Comparison of ENCODE assay signal across 14 cellular contexts in genomic region chr9:137879566-137880150, GRCh38. TPM values are rescaled to one million over a fixed set of nuclear protein-coding genes. Genes with fewer than 3 reads are reported as not detected.
A peak's percentile ranks its signal among the peaks of the same experiment; 100 is the strongest.
DNase-seq lines count a peak whose midpoint lies in the region; ATAC-seq and TF ChIP-seq lines count a peak whose summit lies in the region.
"Had no signal": no experiment of that assay in that cellular context is flagged by ENCODE, and none has a peak within 500 bp of the region (broad histone marks: within the 10 kb centered on the region; RNA-seq: fewer than 3 reads in every experiment).

No MANE protein-coding gene starts in this region.

- no peak overlapping the region for H3K4me3 ChIP-seq in osteoblast (ENCODE audit: insufficient read depth, low read length)

- no peaks in the 10 kb centered on the region for H3K4me1 ChIP-seq in osteoblast (ENCODE audit: insufficient read depth, low read length)

- H2AFZ ChIP-seq in osteoblast (ENCODE audit: low read length), result no peak overlapping the region

- peaks cover 0 to 21% (median 2%) of the 10 kb centered on the region in 3 donors for H3K27me3 Mint-ChIP-seq in immature natural killer cell (ENCODE audit: low read depth in 3 of 3)

- no peaks in the 10 kb centered on the region for H3K36me3 Mint-ChIP-seq in immature natural killer cell
- H3K36me3 Mint-ChIP-seq: CD4-positive, CD25-positive, alpha-beta regulatory T cell had no signal

- H3K27ac ChIP-seq in VCaP (peak overlapping the region; percentile 90), osteoblast (ENCODE audit: low read depth, low read length) (no peak overlapping the region)

- H3K36me3 ChIP-seq in osteoblast (ENCODE audit: insufficient read depth, low read length), result no peaks in the 10 kb centered on the region

- ATAC-seq in HG03378 (IDR thresholded peaks at IDR 0.05; ENCODE audit: unreplicated experiment), result no peak
- ATAC-seq: PC-3 had no signal

- H3K4me2 ChIP-seq in osteoblast (ENCODE audit: insufficient read depth, low read length), result no peak overlapping the region

- H3K79me2 ChIP-seq in osteoblast (ENCODE audit: insufficient read depth, low read length), result no peaks in the 10 kb centered on the region

- peak overlapping the region in 3 of 5 donors; percentile 15 to 30 (median 23) for H3K4me3 Mint-ChIP-seq in immature natural killer cell

- DNase-seq in GM13976 (ENCODE audit: low spot score) (peak; percentile 32), immature natural killer cell (no peak), osteoblast (ENCODE audit: insufficient read length, low spot score, missing footprints) (peak; percentile 78), NOMO-1 treated with DMSO at 0.1 percent for 48 hours (lab: John Stamatoyannopoulos, UW; ENCODE audit: unreplicated experiment) (no peak)
- DNase-seq in activated CD4-positive, CD25-positive, alpha-beta regulatory T cell (lab: John Stamatoyannopoulos, UW), result no peak
- DNase-seq: CD4-positive, CD25-positive, alpha-beta regulatory T cell; HCEC 1CT; NCI-H1417; NCI-H187 treated with DMSO at 0.1 percent for 48 hours; NCI-H69; NK-92 treated with Interleukin-12 subunit alpha and Interleukin-12 subunit beta, amount 100 ng/mL, for 24 hours; PC-3 had no signal

- peaks cover 0 to 11% (median 0%) of the 10 kb centered on the region in 6 donors for H3K9me3 Mint-ChIP-seq in immature natural killer cell

- H3K27me3 ChIP-seq in osteoblast (ENCODE audit: insufficient read depth, low read length), result peaks cover 7% of the 10 kb centered on the region

- no peak overlapping the region for H3K27ac Mint-ChIP-seq in immature natural killer cell
- H3K27ac Mint-ChIP-seq: CD4-positive, CD25-positive, alpha-beta regulatory T cell had no signal

- peaks cover 0 to 6% of the 10 kb centered on the region in 2 donors for H3K4me1 Mint-ChIP-seq in immature natural killer cell

- no peaks in the 10 kb centered on the region for H4K20me1 ChIP-seq in osteoblast (ENCODE audit: insufficient read depth, low read length)

- no peaks in the 10 kb centered on the region for H3K9me3 ChIP-seq in osteoblast (ENCODE audit: low read depth, low read length)

- in situ Hi-C loops in GM13976 (cut with MboI; ENCODE audit: low sequenced_read_pairs, unreplicated experiment), result no loop called here

- TF ChIP-seq CTCF in GM13976 (IDR thresholded peaks at IDR 0.05; ENCODE audit: borderline replicate concordance, control extremely low read depth, extremely low read depth, insufficient read depth, missing control alignments), result no peak
- TF ChIP-seq CTCF in VCaP (conservative IDR thresholded peaks at IDR 0.05), result no peak
- no peak for TF ChIP-seq CTCF in osteoblast (IDR thresholded peaks at IDR 0.05; ENCODE audit: extremely low read depth, low read depth, low read length)

RNA-seq across cellular contexts. Expression of gene CACNA1B, which starts 2.1 kb away (rescaled TPM):
- polyA plus RNA-seq in immature natural killer cell, result not detected
- under 0.01 TPM in 2 replicates for total RNA-seq in osteoblast
- total RNA-seq: CD4-positive, CD25-positive, alpha-beta regulatory T cell; PC-3 had no signal
- polyA plus RNA-seq: CD4-positive, CD25-positive, alpha-beta regulatory T cell had no signal

Comparison
In these comparisons a context has a peak if more than half of its experiments do, and no peak if none do; other contexts are left out.
1. DNase-seq: peak in GM13976 (single experiment) and osteoblast (single experiment); none in immature natural killer cell (0 of 3), NOMO-1 treated with DMSO at 0.1 percent for 48 hours (single experiment) and activated CD4-positive, CD25-positive, alpha-beta regulatory T cell (0 of 4).